In genomic region chr19:43532962-43533545, GRCh38 we compare ENCODE assay signal across 8 cellular contexts. TPM values are rescaled to one million over a fixed set of nuclear protein-coding genes. Genes with fewer than 3 reads are reported as not detected.
DNase-seq lines count a peak whose midpoint lies in the region; ATAC-seq lines count a peak whose summit lies in the region.

Gene ZNF575, plus strand, starts transcription at chr19:43533188. Its CDS starts 1,235 bp downstream, at chr19:43534423.

- H3K9ac ChIP-seq in skeletal muscle tissue (ENCODE audit: low read depth in 1 of 3, low read length in 3 of 3): peak within 1 kb of the TSS; percentile 60 to 86 (median 86)

- H3K4me3 ChIP-seq in iPS-18c (ENCODE audit: insufficient read depth, low read depth, low read length): peak within 1 kb of the TSS; percentile 71
- peak within 1 kb of the TSS; percentile 91 to 95 (median 92) for H3K4me3 ChIP-seq in skeletal muscle tissue (ENCODE audit: low read length in 3 of 3)

- H3K9me3 ChIP-seq in iPS-18c (ENCODE audit: control insufficient read depth, insufficient read depth, low read length) (no peaks in the 10 kb centered on the region), skeletal muscle tissue (ENCODE audit: control insufficient read depth in 3 of 3, low read length in 3 of 3) (no peaks in the 10 kb centered on the region)

- ATAC-seq in HG03039 (IDR thresholded peaks at IDR 0.05; ENCODE audit: unreplicated experiment): peak; percentile 56

- H3K27me3 ChIP-seq in skeletal muscle tissue (ENCODE audit: control insufficient read depth in 3 of 3, insufficient read depth in 3 of 3, low read length in 3 of 3): no peaks in the 10 kb centered on the region

- H3K27ac ChIP-seq in skeletal muscle tissue (ENCODE audit: low read depth, low read length): peak within 1 kb of the TSS; percentile 85

- peaks cover 0 to under 1% (median 0%) of the 10 kb centered on the region in 3 donors for H3K36me3 ChIP-seq in skeletal muscle tissue (ENCODE audit: control insufficient read depth in 3 of 3, insufficient read depth in 3 of 3, low read length in 3 of 3)

- DNase-seq in NK-92 treated with Interleukin-12 subunit alpha and Interleukin-12 subunit beta, amount 100 ng/mL, for 24 hours (lab: John Stamatoyannopoulos, UW): peak; percentile 68
- DNase-seq in NK-92 (lab: John Stamatoyannopoulos, UW; ENCODE audit: unreplicated experiment): no peak
- peak; percentile 27 for DNase-seq in NCI-H2081 treated with DMSO at 0.1 percent for 48 hours (lab: John Stamatoyannopoulos, UW)
- DNase-seq in UCSD-AML1 (lab: John Stamatoyannopoulos, UW; ENCODE audit: unreplicated experiment): peak; percentile 87
- peak; percentile 91 for DNase-seq in brain pericyte (ENCODE audit: low read depth, low spot score)

- peaks cover 16 to 33% (median 23%) of the 10 kb centered on the region in 3 donors for H3K4me1 ChIP-seq in skeletal muscle tissue (ENCODE audit: control insufficient read depth in 3 of 3, insufficient read depth in 3 of 3, low read length in 3 of 3)

RNA-seq across cellular contexts. Expression of gene ZNF575, which starts in this region (rescaled TPM):
- not detected for total RNA-seq in skeletal muscle tissue
